ENCODE assay signal across 33 cellular contexts in the genomic region with DNA sequence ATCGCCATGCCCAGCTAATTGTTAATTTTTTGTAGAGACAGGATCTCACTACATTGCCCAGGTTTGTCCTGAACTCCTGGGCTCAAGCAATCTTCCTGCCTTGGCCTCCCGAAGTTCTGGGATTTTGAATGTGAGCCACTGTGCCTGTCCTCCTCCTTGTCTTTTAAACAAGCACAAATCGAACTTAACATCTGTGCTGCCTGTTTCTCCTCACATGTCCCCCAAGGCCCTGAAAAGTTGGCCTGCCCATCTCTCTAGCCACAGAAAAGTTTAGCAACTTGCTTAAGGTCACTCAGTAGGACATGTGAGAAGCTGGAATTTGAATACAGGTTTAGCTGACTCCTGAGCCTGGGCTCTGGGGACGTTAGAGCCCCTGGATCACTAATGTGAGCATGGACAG.
"Had no signal": no experiment of that assay in that cellular context is flagged by ENCODE, and none has a peak within 500 bp of the region (broad histone marks: within the 10 kb centered on the region; RNA-seq: fewer than 3 reads in every experiment).

No MANE protein-coding gene starts in this region.

- H3K27ac ChIP-seq: ascending aorta, cardiac muscle cell, KMS-11, PC-9, RWPE1, WERI-Rb-1 had no signal

- H3K27ac Mint-ChIP-seq: activated CD4-positive, alpha-beta T cell treated with anti-CD3 and anti-CD28 coated beads, Interleukin-2, amount 10 ng/mL, durations not matched to agents 24 days and 14 days; activated CD8-positive, alpha-beta T cell treated with anti-CD3 and anti-CD28 coated beads for 36 hours; activated naive CD4-positive, alpha-beta T cell treated with anti-CD3 and anti-CD28 coated beads, Interleukin-2, amount 50 U/mL, for 24 hours; activated naive CD8-positive, alpha-beta T cell treated with anti-CD3 and anti-CD28 coated beads, Interleukin-2, amount 10 ng/mL, durations not matched to agents 7 days and 5 days; activated T-cell treated with anti-CD3 and anti-CD28 coated beads, Interleukin-2, amount 50 U/mL, for 72 hours; activated T-helper 17 cell treated with anti-CD3 and anti-CD28 coated beads, Interleukin-2, amount 50 U/mL, for 72 hours had no signal

- H3K4me3 ChIP-seq: ascending aorta, cardiac muscle cell, PC-9 had no signal

- H3K9me3 ChIP-seq: ascending aorta had no signal

- H3K4me1 ChIP-seq: ascending aorta had no signal

- H3K9me3 Mint-ChIP-seq: activated CD4-positive, alpha-beta T cell treated with anti-CD3 and anti-CD28 coated beads, Interleukin-2, amount 10 ng/mL, durations not matched to agents 24 days and 14 days; activated CD8-positive, alpha-beta T cell treated with anti-CD3 and anti-CD28 coated beads for 36 hours; activated naive CD4-positive, alpha-beta T cell treated with anti-CD3 and anti-CD28 coated beads, Interleukin-2, amount 50 U/mL, for 24 hours; activated naive CD8-positive, alpha-beta T cell treated with anti-CD3 and anti-CD28 coated beads, Interleukin-2, amount 10 ng/mL, durations not matched to agents 7 days and 5 days; activated T-cell treated with anti-CD3 and anti-CD28 coated beads, Interleukin-2, amount 50 U/mL, for 72 hours; activated T-helper 17 cell treated with anti-CD3 and anti-CD28 coated beads, Interleukin-2, amount 50 U/mL, for 72 hours had no signal

- H3K27me3 ChIP-seq: ascending aorta, cardiac muscle cell had no signal

- H3K36me3 Mint-ChIP-seq: activated naive CD4-positive, alpha-beta T cell treated with anti-CD3 and anti-CD28 coated beads, Interleukin-2, amount 50 U/mL, for 24 hours; activated naive CD8-positive, alpha-beta T cell treated with anti-CD3 and anti-CD28 coated beads, Interleukin-2, amount 10 ng/mL, durations not matched to agents 7 days and 5 days had no signal

- FAIRE-seq: RCC 7860 had no signal

- H3K4me1 Mint-ChIP-seq: activated CD4-positive, alpha-beta T cell treated with anti-CD3 and anti-CD28 coated beads, Interleukin-2, amount 10 ng/mL, durations not matched to agents 24 days and 14 days; activated naive CD4-positive, alpha-beta T cell treated with anti-CD3 and anti-CD28 coated beads, Interleukin-2, amount 50 U/mL, for 24 hours; activated naive CD8-positive, alpha-beta T cell treated with anti-CD3 and anti-CD28 coated beads, Interleukin-2, amount 10 ng/mL, durations not matched to agents 7 days and 5 days; activated T-helper 17 cell treated with anti-CD3 and anti-CD28 coated beads, Interleukin-2, amount 50 U/mL, for 72 hours had no signal

- H3K36me3 ChIP-seq: ascending aorta, cardiac muscle cell, WERI-Rb-1 had no signal

- H3K4me3 Mint-ChIP-seq: activated CD4-positive, alpha-beta T cell treated with anti-CD3 and anti-CD28 coated beads, Interleukin-2, amount 10 ng/mL, durations not matched to agents 24 days and 14 days; activated CD8-positive, alpha-beta T cell treated with anti-CD3 and anti-CD28 coated beads for 36 hours; activated naive CD4-positive, alpha-beta T cell treated with anti-CD3 and anti-CD28 coated beads, Interleukin-2, amount 50 U/mL, for 24 hours; activated naive CD8-positive, alpha-beta T cell treated with anti-CD3 and anti-CD28 coated beads, Interleukin-2, amount 10 ng/mL, durations not matched to agents 7 days and 5 days; activated T-cell treated with anti-CD3 and anti-CD28 coated beads, Interleukin-2, amount 50 U/mL, for 72 hours; activated T-helper 17 cell treated with anti-CD3 and anti-CD28 coated beads, Interleukin-2, amount 50 U/mL, for 72 hours had no signal

- DNase-seq: activated CD4-positive, alpha-beta T cell treated with anti-CD3 and anti-CD28 coated beads for 1 hour; activated CD4-positive, alpha-beta T cell treated with anti-CD3 and anti-CD28 coated beads, Interleukin-2, amount 10 ng/mL, durations not matched to agents 24 days and 14 days; activated CD4-positive, alpha-beta T cell treated with anti-CD3 and anti-CD28 coated beads, Interleukin-2, amount 50 U/mL, for 4 hours; activated CD4-positive, CD25-positive, alpha-beta regulatory T cell; activated CD8-positive, alpha-beta T cell treated with anti-CD3 and anti-CD28 coated beads for 36 hours; activated effector memory CD4-positive, alpha-beta T cell treated with anti-CD3 and anti-CD28 coated beads, Interleukin-2, amount 50 U/mL, for 16 hours; activated naive CD4-positive, alpha-beta T cell treated with Interleukin-2 at 50 U/mL for 16 hours; activated naive CD8-positive, alpha-beta T cell treated with anti-CD3 and anti-CD28 coated beads, Interleukin-2, amount 10 ng/mL, durations not matched to agents 7 days and 5 days; activated T-cell treated with anti-CD3 and anti-CD28 coated beads, Interleukin-2, amount 50 U/mL, for 1 hour; activated T-cell treated with anti-CD3 and anti-CD28 coated beads, Interleukin-2, amount 50 U/mL, for 72 hours; amygdala; NCI-H1092 treated with DMSO at 0.1 percent for 48 hours; NCI-H1417; NCI-H146; NCI-H187; NCI-H2029 treated with DMSO at 0.1 percent for 48 hours; NCI-H2107; NCI-H2171; NCI-H510A; NCI-H526; NCI-H748 treated with DMSO at 0.1 percent for 48 hours; NK-92 treated with Interleukin-12 subunit alpha and Interleukin-12 subunit beta, amount 100 ng/mL, for 24 hours; PC-9; SIG-M5; T1000; WERI-Rb-1 had no signal
